Comparison of ENCODE assay signal across 26 cellular contexts in the genomic region with DNA sequence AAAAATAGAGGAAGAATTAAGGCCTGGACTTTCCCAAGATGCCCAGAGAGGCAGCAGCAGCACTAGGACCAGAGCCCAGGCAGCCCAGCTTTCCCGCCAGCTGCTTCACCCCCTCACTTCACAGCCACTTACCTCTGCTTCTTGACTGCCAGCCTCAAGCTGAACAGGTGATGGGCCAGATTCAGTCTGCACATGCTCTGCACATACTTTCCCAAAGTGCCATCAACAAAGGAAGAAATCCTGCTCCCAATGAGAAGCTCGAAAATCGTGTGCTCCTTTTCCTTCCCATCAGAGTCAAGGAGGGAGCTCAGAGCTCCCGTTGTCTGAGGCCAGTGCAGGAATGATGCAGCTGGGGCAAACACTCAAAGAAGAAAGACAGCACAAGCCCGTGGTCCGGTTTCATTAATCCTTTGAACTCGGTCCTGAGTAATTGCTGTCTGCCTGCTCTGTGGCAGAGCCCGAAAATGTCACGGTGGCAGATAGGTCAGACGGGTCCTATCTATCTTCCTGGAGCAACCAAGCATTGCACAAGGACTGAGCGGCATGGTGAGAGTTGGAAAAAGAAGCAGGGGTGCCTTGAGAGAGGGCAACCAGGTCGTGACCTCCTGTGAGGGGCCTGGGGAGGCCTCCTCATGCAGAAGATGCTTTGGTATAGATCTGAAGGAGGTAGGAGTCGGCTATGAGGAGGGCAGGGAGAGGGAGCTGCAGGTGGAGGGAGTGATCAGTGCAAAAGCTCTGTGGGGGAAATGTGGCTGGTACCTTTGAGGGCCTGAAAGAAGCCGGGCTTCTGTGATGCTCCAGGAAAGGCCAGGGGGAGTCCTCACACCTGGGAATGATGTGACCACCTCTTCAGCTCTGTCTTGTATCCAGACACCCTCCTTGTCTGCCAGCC. TPM values are rescaled to one million over a fixed set of nuclear protein-coding genes. Genes with fewer than 3 reads are reported as not detected.
A peak's percentile ranks its signal among the peaks of the same experiment; 100 is the strongest.
DNase-seq lines count a peak whose midpoint lies in the region; ATAC-seq and TF ChIP-seq lines count a peak whose summit lies in the region.
"Had no signal": no experiment of that assay in that cellular context is flagged by ENCODE, and none has a peak within 500 bp of the region (broad histone marks: within the 10 kb centered on the region; RNA-seq: fewer than 3 reads in every experiment).

No MANE protein-coding gene starts in this region.

- H3K4me2 ChIP-seq in OCI-LY7 (ENCODE audit: low read length): no peak overlapping the region
- H3K4me2 ChIP-seq: SK-N-SH had no signal

- H4K20me1 ChIP-seq in OCI-LY7 (ENCODE audit: insufficient read depth, low read length): no peaks in the 10 kb centered on the region

- no peaks in the 10 kb centered on the region for H3K79me2 ChIP-seq in OCI-LY7 (ENCODE audit: insufficient read depth, low read depth, low read length)

- H3K9me2 ChIP-seq in OCI-LY7 (ENCODE audit: insufficient read depth, low read length): no peaks in the 10 kb centered on the region
- H3K9me2 ChIP-seq: SK-N-SH had no signal

- no peak for ATAC-seq in activated CD8-positive, alpha-beta memory T cell treated with anti-CD3 and anti-CD28 coated beads, Interleukin-2, amount 10 ng/mL, durations not matched to agents 7 days and 5 days
- no peak for ATAC-seq in psoas muscle
- ATAC-seq in GM21529 (IDR thresholded peaks at IDR 0.05; ENCODE audit: unreplicated experiment): no peak

- H2AFZ ChIP-seq in OCI-LY7 (ENCODE audit: low read length): no peak overlapping the region

- peak; percentile 30 for DNase-seq in activated CD8-positive, alpha-beta memory T cell treated with anti-CD3 and anti-CD28 coated beads for 24 hours
- no peak for DNase-seq in activated CD8-positive, alpha-beta memory T cell treated with anti-CD3 and anti-CD28 coated beads, Interleukin-2, amount 10 ng/mL, durations not matched to agents 7 days and 5 days
- DNase-seq in OCI-LY7 (ENCODE audit: low spot score) (no peak), esophagus muscularis mucosa (ENCODE audit: extremely low spot score) (peak; percentile 80), type B pancreatic cell (ENCODE audit: extremely low spot score, unreplicated experiment) (peak; percentile 47), NCI-H2081 (lab: John Stamatoyannopoulos, UW) (no peak), psoas muscle (no peak)
- DNase-seq: activated CD4-positive, alpha-beta T cell treated with anti-CD3 and anti-CD28 coated beads for 4 hours; activated naive CD4-positive, alpha-beta T cell treated with anti-CD3 and anti-CD28 coated beads, Interleukin-2, amount 50 U/mL, for 16 hours; activated T-cell treated with anti-CD3 and anti-CD28 coated beads, Interleukin-2, amount 50 U/mL, for 4 hours; NCI-H1436 treated with DMSO at 0.1 percent for 48 hours; NCI-H524 treated with DMSO at 0.1 percent for 48 hours had no signal

- H3K4me3 Mint-ChIP-seq in activated CD8-positive, alpha-beta memory T cell treated with anti-CD3 and anti-CD28 coated beads, Interleukin-2, amount 10 ng/mL, durations not matched to agents 7 days and 5 days: no peak overlapping the region
- no peak overlapping the region for H3K4me3 Mint-ChIP-seq in type B pancreatic cell
- H3K4me3 Mint-ChIP-seq: activated T-cell treated with anti-CD3 and anti-CD28 coated beads, Interleukin-2, amount 50 U/mL, for 4 hours had no signal

- TF ChIP-seq POLR2A in esophagus muscularis mucosa (IDR thresholded peaks at IDR 0.05; ENCODE audit: low read depth): no peak

- 55% methylated on average over 14 of the region's 14 CpGs for WGBS in esophagus muscularis mucosa
- WGBS in psoas muscle, 3 donors: 50 to 55% (median 52%) methylated on average over 14 of the region's 14 CpGs

- BruUV-seq in OCI-LY7 (replicated peaks; lab: Mats Ljungman, UMichigan): no TSS peak

- H3K36me3 ChIP-seq in OCI-LY7 (ENCODE audit: insufficient read depth, low read length) (no peaks in the 10 kb centered on the region), esophagus muscularis mucosa (no peaks in the 10 kb centered on the region), psoas muscle (ENCODE audit: insufficient read depth in 1 of 2, low read depth in 1 of 2) (no peaks in the 10 kb centered on the region)
- H3K36me3 ChIP-seq: BE2C, breast epithelium, upper lobe of right lung had no signal

- no peak overlapping the region for H3K27ac Mint-ChIP-seq in activated CD8-positive, alpha-beta memory T cell treated with anti-CD3 and anti-CD28 coated beads, Interleukin-2, amount 10 ng/mL, durations not matched to agents 7 days and 5 days
- H3K27ac Mint-ChIP-seq in type B pancreatic cell: no peak overlapping the region

- H3K27me3 ChIP-seq in esophagus muscularis mucosa: peaks cover 0 to 54% (median 0%) of the 10 kb centered on the region in 4 donors
- H3K27me3 ChIP-seq in psoas muscle (ENCODE audit: insufficient read depth in 3 of 3, low read length in 2 of 3): peaks cover 0 to 11% (median 3%) of the 10 kb centered on the region in 3 donors

- H3K4me3 ChIP-seq in OCI-LY7 (ENCODE audit: low read depth, low read length, poor library complexity, severe bottlenecking) (no peak overlapping the region), esophagus muscularis mucosa (no peak overlapping the region), psoas muscle (no peak overlapping the region)
- H3K4me3 ChIP-seq: breast epithelium, coronary artery, K562, upper lobe of right lung had no signal

- H3K9me3 Mint-ChIP-seq in activated CD8-positive, alpha-beta memory T cell treated with anti-CD3 and anti-CD28 coated beads, Interleukin-2, amount 10 ng/mL, durations not matched to agents 7 days and 5 days (ENCODE audit: low read depth): no peaks in the 10 kb centered on the region
- no peaks in the 10 kb centered on the region for H3K9me3 Mint-ChIP-seq in type B pancreatic cell
- H3K9me3 Mint-ChIP-seq: activated T-cell treated with anti-CD3 and anti-CD28 coated beads, Interleukin-2, amount 50 U/mL, for 4 hours had no signal

- no peaks in the 10 kb centered on the region for H3K9me3 ChIP-seq in OCI-LY7 (ENCODE audit: low read length)
- H3K9me3 ChIP-seq in esophagus muscularis mucosa: no peaks in the 10 kb centered on the region
- no peaks in the 10 kb centered on the region for H3K9me3 ChIP-seq in psoas muscle
- H3K9me3 ChIP-seq: BE2C, breast epithelium, SK-N-SH, upper lobe of right lung had no signal

- H3K36me3 Mint-ChIP-seq in activated CD8-positive, alpha-beta memory T cell treated with anti-CD3 and anti-CD28 coated beads, Interleukin-2, amount 10 ng/mL, durations not matched to agents 7 days and 5 days: no peaks in the 10 kb centered on the region
- H3K36me3 Mint-ChIP-seq in type B pancreatic cell: no peaks in the 10 kb centered on the region

- CTCF ChIA-PET in activated CD8-positive, alpha-beta memory T cell treated with anti-CD3 and anti-CD28 coated beads, Interleukin-2, amount 10 ng/mL, durations not matched to agents 7 days and 5 days (lab: Charles Lee): interaction anchor here (0.9 to 2.7 kb wide), 11 partner anchors 9 to 365 kb away, joined by 3 to 27 read pairs (median 4); no protein-coding TSS in a partner anchor
- CTCF ChIA-PET in OCI-LY7 (lab: Charles Lee; ENCODE audit: unreplicated experiment): no interaction called here

- H3K27ac ChIP-seq in OCI-LY7 (ENCODE audit: low read depth, low read length, poor library complexity, severe bottlenecking) (no peak overlapping the region), esophagus muscularis mucosa (replicated peaks in 1 of 4) (no peak overlapping the region), psoas muscle (no peak overlapping the region)
- H3K27ac ChIP-seq: breast epithelium, coronary artery, upper lobe of right lung had no signal

- POLR2A ChIA-PET in OCI-LY7 (lab: Charles Lee): interaction anchor here (0.6 kb wide), 2 partner anchors 61 to 277 kb away, joined by 4 to 8 read pairs; no protein-coding TSS in a partner anchor

- H3K4me1 ChIP-seq in OCI-LY7 (ENCODE audit: insufficient read depth, low read length, poor library complexity, severe bottlenecking) (no peaks in the 10 kb centered on the region), esophagus muscularis mucosa (peaks cover 10 to 24% (median 19%) of the 10 kb centered on the region in 4 donors), psoas muscle (peaks cover 5% of the 10 kb centered on the region)
- H3K4me1 ChIP-seq: BE2C, breast epithelium, upper lobe of right lung had no signal

- TF ChIP-seq EP300 in esophagus muscularis mucosa (IDR thresholded peaks at IDR 0.05): no peak

- intact Hi-C loops in OCI-LY7 (cut with micrococcal nuclease; ENCODE audit: unreplicated experiment): loop anchor here (1.0 to 10.0 kb wide), 2 partner anchors 270 to 366 kb away; no protein-coding TSS in a partner anchor
- intact Hi-C loops in esophagus muscularis mucosa (cut with DNase I): loop anchor here (2.0 kb wide), 1 partner anchor 270 kb away; no protein-coding TSS in a partner anchor
- intact Hi-C loops in psoas muscle (cut with DNase I): loop anchor here (2.0 to 5.0 kb wide), 2 partner anchors 268 to 270 kb away; no protein-coding TSS in a partner anchor

- H3K4me1 Mint-ChIP-seq in activated CD8-positive, alpha-beta memory T cell treated with anti-CD3 and anti-CD28 coated beads, Interleukin-2, amount 10 ng/mL, durations not matched to agents 7 days and 5 days: no peaks in the 10 kb centered on the region
- peaks cover 11% of the 10 kb centered on the region for H3K4me1 Mint-ChIP-seq in type B pancreatic cell (ENCODE audit: unreplicated experiment)

- TF ChIP-seq CTCF in OCI-LY7 (conservative IDR thresholded peaks at IDR 0.05; ENCODE audit: low read length): peak; percentile 41; the same call in 1 of the 2 replicates
- TF ChIP-seq CTCF in esophagus muscularis mucosa (IDR thresholded peaks at IDR 0.05): no peak
- TF ChIP-seq CTCF in type B pancreatic cell (conservative IDR thresholded peaks at IDR 0.05): peak; percentile 49
- TF ChIP-seq CTCF in psoas muscle (IDR thresholded peaks at IDR 0.05): no peak

- peaks cover 35% of the 10 kb centered on the region for H3K27me3 Mint-ChIP-seq in activated CD8-positive, alpha-beta memory T cell treated with anti-CD3 and anti-CD28 coated beads, Interleukin-2, amount 10 ng/mL, durations not matched to agents 7 days and 5 days
- peaks cover 88% of the 10 kb centered on the region for H3K27me3 Mint-ChIP-seq in type B pancreatic cell

RNA-seq across cellular contexts. Expression of a gene that starts 3.8 kb away (rescaled TPM):
- total RNA-seq in activated CD8-positive, alpha-beta memory T cell treated with anti-CD3 and anti-CD28 coated beads, Interleukin-2, amount 10 ng/mL, durations not matched to agents 7 days and 5 days: not detected
- not detected in 2 replicates for total RNA-seq in OCI-LY7 (2014; rRNA removed; shearing (Covaris generic))
- total RNA-seq in OCI-LY7 (2022) (not detected in 2 replicates), esophagus muscularis mucosa (under 1 TPM in 2 of 4 donors, not detected in 2; 0.40 to 0.42 TPM), type B pancreatic cell (ENCODE audit: low replicate concordance) (3.3 and 8.2 TPM in 2 replicates), psoas muscle (1 to 10 TPM in 3 of 4 donors, not detected in 1; 1.7 to 9.5 (median 3.6) TPM)
- polyA plus RNA-seq in psoas muscle: 1 to 10 TPM; 5.6 to 9.6 (median 5.6) TPM
- total RNA-seq: A673; activated CD8-positive, alpha-beta memory T cell treated with anti-CD3 and anti-CD28 coated beads for 36 hours; activated T-cell treated with anti-CD3 and anti-CD28 coated beads, Interleukin-2, amount 50 U/mL, for 4 hours; glomerular endothelial cell; kidney epithelial cell; lung microvascular endothelial cell; RPMI7951; T-helper 2 cell treated with Interferon-gamma antibody and Interleukin-4, amounts not matched to agents 100 ng/mL and 5 ng/mL, for 36 hours; upper lobe of right lung had no signal

Comparison
In these comparisons a context has a peak if more than half of its experiments do, and no peak if none do; other contexts are left out.
1. DNase-seq: peak in activated CD8-positive, alpha-beta memory T cell treated with anti-CD3 and anti-CD28 coated beads for 24 hours (single experiment), esophagus muscularis mucosa (single experiment) and type B pancreatic cell (single experiment); none in activated CD8-positive, alpha-beta memory T cell treated with anti-CD3 and anti-CD28 coated beads, Interleukin-2, amount 10 ng/mL, durations not matched to agents 7 days and 5 days (single experiment), OCI-LY7 (single experiment), NCI-H2081 (0 of 2) and psoas muscle (0 of 2).
2. CTCF ChIP-seq: peak in OCI-LY7 (single experiment) and type B pancreatic cell (single experiment); none in esophagus muscularis mucosa (0 of 3) and psoas muscle (single experiment).